In the genomic region with DNA sequence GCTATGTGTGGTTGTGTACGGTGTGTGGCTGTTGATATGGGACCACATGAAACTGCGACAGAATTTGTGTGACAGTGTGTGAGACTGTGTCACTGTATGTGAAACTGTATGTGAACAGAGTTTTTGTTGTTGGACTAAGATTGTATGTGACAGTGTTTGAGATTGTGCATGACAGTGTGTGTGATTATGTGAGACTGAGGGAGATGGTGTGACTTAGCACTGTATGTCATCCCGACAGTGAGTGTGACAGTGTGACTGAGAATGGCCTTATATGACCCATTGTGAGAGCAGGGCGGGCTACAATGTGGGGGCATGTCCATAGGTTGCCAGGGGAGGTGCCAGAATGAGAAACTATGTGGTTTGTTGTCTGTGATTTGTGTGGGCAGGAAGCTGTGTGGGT, we compare ENCODE assay signal across 1 cellular context.
TF ChIP-seq lines count a peak whose summit lies in the region.

No MANE protein-coding gene starts in this region.

TF ChIP-seq in H1, 55 proteins besides CTCF, POLR2A, EP300 and RAD21:
- TF ChIP-seq CHD1 (IDR thresholded peaks at IDR 0.05; ENCODE audit: low read depth, low read length) (no peak), SRF (IDR thresholded peaks at IDR 0.05; ENCODE audit: low read depth, low read length) (no peak), KDM1A (IDR thresholded peaks at IDR 0.05; ENCODE audit: borderline replicate concordance, low read length) (no peak), SIRT6 (IDR thresholded peaks at IDR 0.05; ENCODE audit: low read length) (no peak), NANOG (IDR thresholded peaks at IDR 0.05; ENCODE audit: insufficient read depth, low read depth, low read length, poor library complexity, severe bottlenecking) (no peak), POU5F1 (IDR thresholded peaks at IDR 0.05; ENCODE audit: low read depth, low read length) (no peak), TAF7 (optimal IDR thresholded peaks at IDR 0.05; ENCODE audit: borderline replicate concordance, low read depth, low read length) (no peak), SUZ12 (IDR thresholded peaks at IDR 0.05; ENCODE audit: low read length) (no peak), PHF8 (conservative IDR thresholded peaks at IDR 0.05; ENCODE audit: low read depth, low read length) (no peak), TCF12 (IDR thresholded peaks at IDR 0.05; ENCODE audit: low read depth, low read length) (no peak)
- TF ChIP-seq, protein P1, sequence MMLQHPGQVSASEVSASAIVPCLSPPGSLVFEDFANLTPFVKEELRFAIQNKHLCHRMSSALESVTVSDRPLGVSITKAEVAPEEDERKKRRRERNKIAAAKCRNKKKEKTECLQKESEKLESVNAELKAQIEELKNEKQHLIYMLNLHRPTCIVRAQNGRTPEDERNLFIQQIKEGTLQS (IDR thresholded peaks at IDR 0.05; ENCODE audit: insufficient read depth, low read depth, low read length): no peak
